ENCODE assay signal across 8 cellular contexts in the genomic region with DNA sequence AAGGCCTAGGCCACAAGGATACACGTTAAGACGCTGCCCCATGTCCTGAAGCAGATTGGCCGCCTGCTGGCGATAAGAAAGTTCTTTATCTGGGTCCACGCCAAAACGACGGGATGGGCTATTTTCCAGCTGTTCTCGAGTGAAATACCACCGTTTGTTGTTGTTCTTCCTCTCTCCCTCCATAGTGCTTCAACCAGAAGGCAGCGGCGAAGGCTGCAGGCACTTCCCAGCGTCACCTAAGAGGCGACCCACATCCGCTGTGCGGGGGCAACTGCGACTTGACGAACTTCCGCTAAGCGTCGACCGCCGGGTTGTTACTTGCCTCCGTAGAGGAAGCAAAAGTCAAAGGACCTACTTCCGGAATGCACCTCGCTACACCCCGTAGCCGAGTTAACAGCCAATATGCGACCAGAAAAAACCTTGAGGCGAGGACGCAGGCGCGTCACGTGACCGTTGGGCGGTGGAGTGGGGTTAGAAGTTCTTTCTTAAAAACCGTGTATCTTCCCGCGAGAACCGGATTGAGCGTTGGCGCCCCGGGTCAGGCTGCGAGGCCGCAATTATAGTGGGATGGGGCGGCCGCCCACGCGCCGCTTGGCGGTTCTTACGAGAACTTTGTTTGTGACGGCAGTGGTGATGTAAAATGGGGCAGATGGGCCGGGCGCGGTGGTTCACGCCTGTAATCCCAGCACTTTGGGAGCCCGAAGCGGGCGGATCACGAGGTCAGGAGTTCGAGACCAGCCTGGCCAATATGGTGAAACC. TPM values are rescaled to one million over a fixed set of nuclear protein-coding genes. Genes with fewer than 3 reads are reported as not detected.
DNase-seq lines count a peak whose midpoint lies in the region; ATAC-seq and TF ChIP-seq lines count a peak whose summit lies in the region.

A gene (minus strand): TSS at position 215 of the 759 bp plus-strand sequence. CDS start 32 bp downstream, at position 183.

- H3K36me3 ChIP-seq in suprapubic skin, result peaks cover 14% of the 10 kb centered on the region

- ATAC-seq in HG02610 (IDR thresholded peaks at IDR 0.05; ENCODE audit: unreplicated experiment), result peak; percentile 96
- peak; percentile 96 for ATAC-seq in SK-N-SH treated with all-trans-retinoic acid at 6 μM for 48 hours

- no peak for TF ChIP-seq EP300 in suprapubic skin (IDR thresholded peaks at IDR 0.05)

- TF ChIP-seq CTCF in GM10266 (IDR thresholded peaks at IDR 0.05; ENCODE audit: control insufficient read depth, insufficient read depth, low read depth, missing control alignments) (no peak), suprapubic skin (IDR thresholded peaks at IDR 0.05) (peak in 1 of 2 donors; percentile 25)

- H3K4me3 ChIP-seq in suprapubic skin, result peak within 1 kb of the TSS; percentile 63

- peaks cover 3% of the 10 kb centered on the region for H3K9me3 ChIP-seq in suprapubic skin

- WGBS in suprapubic skin, result under 1% methylated on average over 48 of the region's 61 CpGs

- H3K27ac ChIP-seq in suprapubic skin, result peak within 1 kb of the TSS; percentile 92

- peaks cover 22% of the 10 kb centered on the region for H3K36me3 Mint-ChIP-seq in activated naive CD4-positive, alpha-beta T cell treated with anti-CD3 and anti-CD28 coated beads, Interleukin-2, amount 50 U/mL, for 24 hours

- peak; percentile 97 for DNase-seq in GM10266 (ENCODE audit: extremely low spot score)
- peak; percentile 97 for DNase-seq in NCI-H1092 (lab: John Stamatoyannopoulos, UW)
- DNase-seq in germinal center (ENCODE audit: low spot score), result peak; percentile 99
- DNase-seq in nucleus accumbens (lab: John Stamatoyannopoulos, UW), result peak; percentile 72 to 99 (median 96)
- peak; percentile 100 for DNase-seq in suprapubic skin (ENCODE audit: low spot score in 2 of 2)

- peaks cover 9% of the 10 kb centered on the region for H3K9me3 Mint-ChIP-seq in activated naive CD4-positive, alpha-beta T cell treated with anti-CD3 and anti-CD28 coated beads, Interleukin-2, amount 50 U/mL, for 24 hours

- no peaks in the 10 kb centered on the region for H3K27me3 ChIP-seq in suprapubic skin

- H3K27ac Mint-ChIP-seq in activated naive CD4-positive, alpha-beta T cell treated with anti-CD3 and anti-CD28 coated beads, Interleukin-2, amount 50 U/mL, for 24 hours, result peak within 1 kb of the TSS; percentile 99

- no peaks in the 10 kb centered on the region for H3K27me3 Mint-ChIP-seq in activated naive CD4-positive, alpha-beta T cell treated with anti-CD3 and anti-CD28 coated beads, Interleukin-2, amount 50 U/mL, for 24 hours

- peaks cover 35% of the 10 kb centered on the region for H3K4me1 ChIP-seq in suprapubic skin

- H3K4me3 Mint-ChIP-seq in activated naive CD4-positive, alpha-beta T cell treated with anti-CD3 and anti-CD28 coated beads, Interleukin-2, amount 50 U/mL, for 24 hours, result peak within 1 kb of the TSS; percentile 93

- peaks cover 47% of the 10 kb centered on the region for H3K4me1 Mint-ChIP-seq in activated naive CD4-positive, alpha-beta T cell treated with anti-CD3 and anti-CD28 coated beads, Interleukin-2, amount 50 U/mL, for 24 hours

- peak; percentile 37 to 90 for TF ChIP-seq POLR2A in suprapubic skin (IDR thresholded peaks at IDR 0.05)

TF ChIP-seq in SK-N-SH treated with all-trans-retinoic acid at 6 μM for 48 hours, 23 proteins besides CTCF, POLR2A, EP300 and RAD21:
- TF ChIP-seq ZNF8 (CRISPR knock-in tag; IDR thresholded peaks at IDR 0.05) (0 out of 2 replicates have a peak, but pooled peaks have one; percentile 9), ISL1 (CRISPR knock-in tag; IDR thresholded peaks at IDR 0.05) (peak; percentile 38; the same call in 1 of the 2 replicates), OSR1 (CRISPR knock-in tag; IDR thresholded peaks at IDR 0.05) (no peak), ZFP3 (CRISPR knock-in tag; IDR thresholded peaks at IDR 0.05) (peak; percentile 95), PPARA (CRISPR knock-in tag; IDR thresholded peaks at IDR 0.05; ENCODE audit: borderline replicate concordance) (0 out of 2 replicates have a peak, but pooled peaks have one; percentile 39)
- TF ChIP-seq, protein P1, sequence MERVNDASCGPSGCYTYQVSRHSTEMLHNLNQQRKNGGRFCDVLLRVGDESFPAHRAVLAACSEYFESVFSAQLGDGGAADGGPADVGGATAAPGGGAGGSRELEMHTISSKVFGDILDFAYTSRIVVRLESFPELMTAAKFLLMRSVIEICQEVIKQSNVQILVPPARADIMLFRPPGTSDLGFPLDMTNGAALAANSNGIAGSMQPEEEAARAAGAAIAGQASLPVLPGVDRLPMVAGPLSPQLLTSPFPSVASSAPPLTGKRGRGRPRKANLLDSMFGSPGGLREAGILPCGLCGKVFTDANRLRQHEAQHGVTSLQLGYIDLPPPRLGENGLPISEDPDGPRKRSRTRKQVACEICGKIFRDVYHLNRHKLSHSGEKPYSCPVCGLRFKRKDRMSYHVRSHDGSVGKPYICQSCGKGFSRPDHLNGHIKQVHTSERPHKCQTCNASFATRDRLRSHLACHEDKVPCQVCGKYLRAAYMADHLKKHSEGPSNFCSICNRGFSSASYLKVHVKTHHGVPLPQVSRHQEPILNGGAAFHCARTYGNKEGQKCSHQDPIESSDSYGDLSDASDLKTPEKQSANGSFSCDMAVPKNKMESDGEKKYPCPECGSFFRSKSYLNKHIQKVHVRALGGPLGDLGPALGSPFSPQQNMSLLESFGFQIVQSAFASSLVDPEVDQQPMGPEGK (CRISPR knock-in tag; IDR thresholded peaks at IDR 0.05; ENCODE audit: borderline replicate concordance), result no peak; the same call in 1 of the 2 replicates
- TF ChIP-seq, protein P2, sequence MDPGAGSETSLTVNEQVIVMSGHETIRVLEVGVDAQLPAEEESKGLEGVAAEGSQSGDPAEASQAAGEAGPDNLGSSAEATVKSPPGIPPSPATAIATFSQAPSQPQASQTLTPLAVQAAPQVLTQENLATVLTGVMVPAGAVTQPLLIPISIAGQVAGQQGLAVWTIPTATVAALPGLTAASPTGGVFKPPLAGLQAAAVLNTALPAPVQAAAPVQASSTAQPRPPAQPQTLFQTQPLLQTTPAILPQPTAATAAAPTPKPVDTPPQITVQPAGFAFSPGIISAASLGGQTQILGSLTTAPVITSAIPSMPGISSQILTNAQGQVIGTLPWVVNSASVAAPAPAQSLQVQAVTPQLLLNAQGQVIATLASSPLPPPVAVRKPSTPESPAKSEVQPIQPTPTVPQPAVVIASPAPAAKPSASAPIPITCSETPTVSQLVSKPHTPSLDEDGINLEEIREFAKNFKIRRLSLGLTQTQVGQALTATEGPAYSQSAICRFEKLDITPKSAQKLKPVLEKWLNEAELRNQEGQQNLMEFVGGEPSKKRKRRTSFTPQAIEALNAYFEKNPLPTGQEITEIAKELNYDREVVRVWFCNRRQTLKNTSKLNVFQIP (CRISPR knock-in tag; IDR thresholded peaks at IDR 0.05; ENCODE audit: borderline replicate concordance, low read depth), result 0 out of 2 replicates have a peak, but pooled peaks have one; percentile 73

RNA-seq across cellular contexts. Expression of the gene that starts here (rescaled TPM):
- total RNA-seq in suprapubic skin, result 10 to 100 TPM; 23.4 to 74.4 (median 36.4) TPM

Comparison
In these comparisons a context has a peak if more than half of its experiments do, and no peak if none do; other contexts are left out.
1. Peak in every context shown above with its lines: DNase-seq, ATAC-seq, H3K4me3 ChIP-seq and H3K27ac ChIP-seq.